ENCODE assay signal across 1 cellular context in the genomic region with DNA sequence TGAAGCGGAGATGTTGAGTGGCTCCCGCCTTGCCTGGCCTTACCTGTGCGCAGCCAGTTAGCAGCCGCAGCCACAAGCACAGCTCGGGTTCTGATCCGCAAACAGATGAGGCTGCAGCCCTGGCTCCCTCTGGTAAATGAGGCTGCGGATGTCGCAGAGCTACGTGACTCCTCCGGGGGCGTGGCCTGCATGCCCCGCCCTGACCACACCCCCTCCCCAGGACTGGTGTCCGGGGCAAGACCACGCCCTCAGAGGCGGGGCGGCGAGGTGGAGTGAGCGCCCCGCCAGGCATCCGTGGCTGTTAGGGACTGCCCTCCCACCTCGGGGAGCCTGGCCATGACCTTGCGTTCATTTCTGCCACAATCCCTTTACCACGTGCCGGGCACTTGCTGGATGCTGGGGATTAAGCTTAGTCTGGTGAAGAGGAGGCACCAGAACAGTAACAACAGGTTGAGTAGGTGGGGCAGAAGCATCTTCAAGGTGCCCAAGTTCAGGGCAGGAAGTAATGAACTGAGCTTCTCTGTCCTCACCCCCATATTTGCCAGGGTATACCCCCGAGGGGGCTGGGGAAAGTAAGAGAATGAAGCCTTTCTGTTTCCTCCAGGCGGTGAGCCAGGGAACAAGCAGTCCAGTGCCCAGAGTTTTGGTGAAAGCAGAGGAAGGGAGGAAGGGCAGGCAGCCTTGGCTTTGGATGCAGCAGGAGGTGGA.
TF ChIP-seq lines count a peak whose summit lies in the region.

Gene ALDOC (minus strand): TSS at position 138 of the 708 bp plus-strand sequence. CDS start 1,363 bp downstream, outside the sequence.

TF ChIP-seq in K562, 482 proteins besides CTCF, POLR2A, EP300 and RAD21 (continued from another document and continues in another):
- peak; percentile 92; the same call in 1 of the 2 replicates for TF ChIP-seq MTA3 (IDR thresholded peaks at IDR 0.05; ENCODE audit: borderline replicate concordance)
- TF ChIP-seq CXXC5 (CRISPR knock-in tag; IDR thresholded peaks at IDR 0.05) = peak; percentile 70
- peak; percentile 91 for TF ChIP-seq POLR2G (IDR thresholded peaks at IDR 0.05; ENCODE audit: low read depth, low read length)
- TF ChIP-seq STAT5B (CRISPR knock-in tag; IDR thresholded peaks at IDR 0.05) = no peak
- no peak for TF ChIP-seq ZNF277 (CRISPR knock-in tag; IDR thresholded peaks at IDR 0.05; ENCODE audit: borderline replicate concordance)
- peak; percentile 93; the same call in 1 of the 2 replicates for TF ChIP-seq MGA (IDR thresholded peaks at IDR 0.05)
- TF ChIP-seq, protein P1, sequence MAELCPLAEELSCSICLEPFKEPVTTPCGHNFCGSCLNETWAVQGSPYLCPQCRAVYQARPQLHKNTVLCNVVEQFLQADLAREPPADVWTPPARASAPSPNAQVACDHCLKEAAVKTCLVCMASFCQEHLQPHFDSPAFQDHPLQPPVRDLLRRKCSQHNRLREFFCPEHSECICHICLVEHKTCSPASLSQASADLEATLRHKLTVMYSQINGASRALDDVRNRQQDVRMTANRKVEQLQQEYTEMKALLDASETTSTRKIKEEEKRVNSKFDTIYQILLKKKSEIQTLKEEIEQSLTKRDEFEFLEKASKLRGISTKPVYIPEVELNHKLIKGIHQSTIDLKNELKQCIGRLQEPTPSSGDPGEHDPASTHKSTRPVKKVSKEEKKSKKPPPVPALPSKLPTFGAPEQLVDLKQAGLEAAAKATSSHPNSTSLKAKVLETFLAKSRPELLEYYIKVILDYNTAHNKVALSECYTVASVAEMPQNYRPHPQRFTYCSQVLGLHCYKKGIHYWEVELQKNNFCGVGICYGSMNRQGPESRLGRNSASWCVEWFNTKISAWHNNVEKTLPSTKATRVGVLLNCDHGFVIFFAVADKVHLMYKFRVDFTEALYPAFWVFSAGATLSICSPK (IDR thresholded peaks at IDR 0.05; ENCODE audit: borderline replicate concordance) = no peak
- no peak for TF ChIP-seq ILK (tag; IDR thresholded peaks at IDR 0.05; ENCODE audit: borderline replicate concordance, low read depth)
- TF ChIP-seq JUN (IDR thresholded peaks at IDR 0.05; ENCODE audit: borderline replicate concordance, low read depth, low read length) = no peak; the same call in 1 of the 2 replicates
- no peak for TF ChIP-seq JUN (CRISPR knock-in tag; IDR thresholded peaks at IDR 0.05; ENCODE audit: borderline replicate concordance)
- TF ChIP-seq HDAC1 (IDR thresholded peaks at IDR 0.05) = peak in 1 of 2 experiments; percentile 77; a peak in 1 of 4 replicates
- peak; percentile 81 for TF ChIP-seq CREB1 (IDR thresholded peaks at IDR 0.05)
- peak; percentile 62; the same call in 1 of the 2 replicates for TF ChIP-seq CREB1 (CRISPR knock-in tag; IDR thresholded peaks at IDR 0.05)
- no peak for TF ChIP-seq KLF1 (tag; IDR thresholded peaks at IDR 0.05)
- TF ChIP-seq, protein P2, sequence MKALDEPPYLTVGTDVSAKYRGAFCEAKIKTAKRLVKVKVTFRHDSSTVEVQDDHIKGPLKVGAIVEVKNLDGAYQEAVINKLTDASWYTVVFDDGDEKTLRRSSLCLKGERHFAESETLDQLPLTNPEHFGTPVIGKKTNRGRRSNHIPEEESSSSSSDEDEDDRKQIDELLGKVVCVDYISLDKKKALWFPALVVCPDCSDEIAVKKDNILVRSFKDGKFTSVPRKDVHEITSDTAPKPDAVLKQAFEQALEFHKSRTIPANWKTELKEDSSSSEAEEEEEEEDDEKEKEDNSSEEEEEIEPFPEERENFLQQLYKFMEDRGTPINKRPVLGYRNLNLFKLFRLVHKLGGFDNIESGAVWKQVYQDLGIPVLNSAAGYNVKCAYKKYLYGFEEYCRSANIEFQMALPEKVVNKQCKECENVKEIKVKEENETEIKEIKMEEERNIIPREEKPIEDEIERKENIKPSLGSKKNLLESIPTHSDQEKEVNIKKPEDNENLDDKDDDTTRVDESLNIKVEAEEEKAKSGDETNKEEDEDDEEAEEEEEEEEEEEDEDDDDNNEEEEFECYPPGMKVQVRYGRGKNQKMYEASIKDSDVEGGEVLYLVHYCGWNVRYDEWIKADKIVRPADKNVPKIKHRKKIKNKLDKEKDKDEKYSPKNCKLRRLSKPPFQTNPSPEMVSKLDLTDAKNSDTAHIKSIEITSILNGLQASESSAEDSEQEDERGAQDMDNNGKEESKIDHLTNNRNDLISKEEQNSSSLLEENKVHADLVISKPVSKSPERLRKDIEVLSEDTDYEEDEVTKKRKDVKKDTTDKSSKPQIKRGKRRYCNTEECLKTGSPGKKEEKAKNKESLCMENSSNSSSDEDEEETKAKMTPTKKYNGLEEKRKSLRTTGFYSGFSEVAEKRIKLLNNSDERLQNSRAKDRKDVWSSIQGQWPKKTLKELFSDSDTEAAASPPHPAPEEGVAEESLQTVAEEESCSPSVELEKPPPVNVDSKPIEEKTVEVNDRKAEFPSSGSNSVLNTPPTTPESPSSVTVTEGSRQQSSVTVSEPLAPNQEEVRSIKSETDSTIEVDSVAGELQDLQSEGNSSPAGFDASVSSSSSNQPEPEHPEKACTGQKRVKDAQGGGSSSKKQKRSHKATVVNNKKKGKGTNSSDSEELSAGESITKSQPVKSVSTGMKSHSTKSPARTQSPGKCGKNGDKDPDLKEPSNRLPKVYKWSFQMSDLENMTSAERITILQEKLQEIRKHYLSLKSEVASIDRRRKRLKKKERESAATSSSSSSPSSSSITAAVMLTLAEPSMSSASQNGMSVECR (CRISPR knock-in tag; IDR thresholded peaks at IDR 0.05) = peak; percentile 57; the same call in 1 of the 2 replicates
- TF ChIP-seq DPF2 (IDR thresholded peaks at IDR 0.05) = peak; percentile 73; the same call in 1 of the 2 replicates
- no peak for TF ChIP-seq MCM3 (IDR thresholded peaks at IDR 0.05)
- TF ChIP-seq ARID1B (IDR thresholded peaks at IDR 0.05) = peak; percentile 27; the same call in 1 of the 2 replicates
- peak; percentile 65; the same call in 1 of the 2 replicates for TF ChIP-seq TCF15 (CRISPR knock-in tag; IDR thresholded peaks at IDR 0.05)
- no peak for TF ChIP-seq RHOXF2B (CRISPR knock-in tag; conservative IDR thresholded peaks at IDR 0.05)
- TF ChIP-seq, protein P3, sequence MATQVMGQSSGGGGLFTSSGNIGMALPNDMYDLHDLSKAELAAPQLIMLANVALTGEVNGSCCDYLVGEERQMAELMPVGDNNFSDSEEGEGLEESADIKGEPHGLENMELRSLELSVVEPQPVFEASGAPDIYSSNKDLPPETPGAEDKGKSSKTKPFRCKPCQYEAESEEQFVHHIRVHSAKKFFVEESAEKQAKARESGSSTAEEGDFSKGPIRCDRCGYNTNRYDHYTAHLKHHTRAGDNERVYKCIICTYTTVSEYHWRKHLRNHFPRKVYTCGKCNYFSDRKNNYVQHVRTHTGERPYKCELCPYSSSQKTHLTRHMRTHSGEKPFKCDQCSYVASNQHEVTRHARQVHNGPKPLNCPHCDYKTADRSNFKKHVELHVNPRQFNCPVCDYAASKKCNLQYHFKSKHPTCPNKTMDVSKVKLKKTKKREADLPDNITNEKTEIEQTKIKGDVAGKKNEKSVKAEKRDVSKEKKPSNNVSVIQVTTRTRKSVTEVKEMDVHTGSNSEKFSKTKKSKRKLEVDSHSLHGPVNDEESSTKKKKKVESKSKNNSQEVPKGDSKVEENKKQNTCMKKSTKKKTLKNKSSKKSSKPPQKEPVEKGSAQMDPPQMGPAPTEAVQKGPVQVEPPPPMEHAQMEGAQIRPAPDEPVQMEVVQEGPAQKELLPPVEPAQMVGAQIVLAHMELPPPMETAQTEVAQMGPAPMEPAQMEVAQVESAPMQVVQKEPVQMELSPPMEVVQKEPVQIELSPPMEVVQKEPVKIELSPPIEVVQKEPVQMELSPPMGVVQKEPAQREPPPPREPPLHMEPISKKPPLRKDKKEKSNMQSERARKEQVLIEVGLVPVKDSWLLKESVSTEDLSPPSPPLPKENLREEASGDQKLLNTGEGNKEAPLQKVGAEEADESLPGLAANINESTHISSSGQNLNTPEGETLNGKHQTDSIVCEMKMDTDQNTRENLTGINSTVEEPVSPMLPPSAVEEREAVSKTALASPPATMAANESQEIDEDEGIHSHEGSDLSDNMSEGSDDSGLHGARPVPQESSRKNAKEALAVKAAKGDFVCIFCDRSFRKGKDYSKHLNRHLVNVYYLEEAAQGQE (CRISPR knock-in tag; IDR thresholded peaks at IDR 0.05; ENCODE audit: low read depth) = 0 out of 2 replicates have a peak, but pooled peaks have one; percentile 56
- TF ChIP-seq LARP7 (IDR thresholded peaks at IDR 0.05) = peak; percentile 66; the same call in 1 of the 2 replicates
- TF ChIP-seq MYC (IDR thresholded peaks at IDR 0.05; ENCODE audit: low read depth, low read length) = peak; percentile 94
- no peak for TF ChIP-seq MYC (CRISPR knock-in tag; IDR thresholded peaks at IDR 0.05; ENCODE audit: borderline replicate concordance, low read depth)
